In the genomic region with DNA sequence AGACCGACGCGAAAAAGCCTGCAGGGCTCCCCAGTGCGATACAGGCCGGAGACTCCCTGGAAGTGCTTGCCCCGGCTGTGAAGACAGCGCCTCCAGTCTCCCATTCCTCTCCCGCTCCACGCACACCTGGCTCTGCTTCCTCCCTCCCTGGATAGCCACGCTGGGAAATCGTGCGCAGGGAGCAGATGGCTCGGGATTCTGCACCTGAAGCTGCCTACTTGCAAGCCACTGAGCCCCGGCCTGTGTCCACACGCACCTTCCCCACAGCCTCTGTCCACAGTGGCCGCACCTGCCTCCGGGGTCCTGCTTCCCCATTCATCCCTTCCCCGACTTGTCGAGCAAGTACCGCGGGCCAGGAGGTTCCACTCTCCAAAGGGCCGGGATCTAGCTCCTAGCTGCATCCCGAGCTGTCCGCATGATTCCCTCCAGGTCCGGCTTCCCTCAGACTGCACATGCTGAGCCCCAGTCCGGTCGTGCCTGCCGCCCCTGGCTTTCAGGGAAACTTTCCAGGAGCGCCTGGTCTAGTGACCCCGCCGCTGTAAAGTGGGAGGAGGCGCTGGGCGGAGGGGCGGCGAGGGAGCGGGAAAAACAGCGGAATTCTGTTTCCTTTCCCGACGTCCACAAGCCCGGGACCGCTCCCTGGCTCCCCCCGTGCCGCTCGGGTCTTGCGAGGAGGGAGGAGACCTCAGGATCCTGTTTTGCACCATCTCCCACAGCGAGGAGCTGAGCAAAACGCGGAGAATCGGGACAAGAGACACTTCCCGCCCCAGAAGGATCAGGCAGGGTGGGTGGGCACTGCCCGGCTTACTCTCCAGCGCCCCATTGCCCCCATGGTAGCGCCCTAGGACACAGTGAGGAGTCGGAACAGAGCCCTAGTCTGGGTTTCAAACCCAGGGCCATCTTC, we compare ENCODE assay signal across 1 cellular context.
A peak's percentile ranks its signal among the peaks of the same experiment; 100 is the strongest.
TF ChIP-seq lines count a peak whose summit lies in the region.

No MANE protein-coding gene starts in this region.

TF ChIP-seq in HepG2, 621 proteins besides CTCF, POLR2A, EP300 and RAD21 (continued from another document and continues in another):
- TF ChIP-seq, protein P1, sequence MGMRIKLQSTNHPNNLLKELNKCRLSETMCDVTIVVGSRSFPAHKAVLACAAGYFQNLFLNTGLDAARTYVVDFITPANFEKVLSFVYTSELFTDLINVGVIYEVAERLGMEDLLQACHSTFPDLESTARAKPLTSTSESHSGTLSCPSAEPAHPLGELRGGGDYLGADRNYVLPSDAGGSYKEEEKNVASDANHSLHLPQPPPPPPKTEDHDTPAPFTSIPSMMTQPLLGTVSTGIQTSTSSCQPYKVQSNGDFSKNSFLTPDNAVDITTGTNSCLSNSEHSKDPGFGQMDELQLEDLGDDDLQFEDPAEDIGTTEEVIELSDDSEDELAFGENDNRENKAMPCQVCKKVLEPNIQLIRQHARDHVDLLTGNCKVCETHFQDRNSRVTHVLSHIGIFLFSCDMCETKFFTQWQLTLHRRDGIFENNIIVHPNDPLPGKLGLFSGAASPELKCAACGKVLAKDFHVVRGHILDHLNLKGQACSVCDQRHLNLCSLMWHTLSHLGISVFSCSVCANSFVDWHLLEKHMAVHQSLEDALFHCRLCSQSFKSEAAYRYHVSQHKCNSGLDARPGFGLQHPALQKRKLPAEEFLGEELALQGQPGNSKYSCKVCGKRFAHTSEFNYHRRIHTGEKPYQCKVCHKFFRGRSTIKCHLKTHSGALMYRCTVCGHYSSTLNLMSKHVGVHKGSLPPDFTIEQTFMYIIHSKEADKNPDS (CRISPR knock-in tag; IDR thresholded peaks at IDR 0.05) = peak; percentile 57; the same call in 1 of the 2 replicates
- TF ChIP-seq ZNF343 (CRISPR knock-in tag; IDR thresholded peaks at IDR 0.05) (no peak), ASH2L (IDR thresholded peaks at IDR 0.05; ENCODE audit: insufficient read length, low read depth, low read length) (peak; percentile 2), CC2D1A (CRISPR knock-in tag; IDR thresholded peaks at IDR 0.05) (no peak), U2AF2 (IDR thresholded peaks at IDR 0.05; ENCODE audit: low read depth, low read length) (no peak), RBM39 (IDR thresholded peaks at IDR 0.05; ENCODE audit: low read depth, low read length, poor library complexity, severe bottlenecking) (peak; percentile 10), AGO2 (optimal IDR thresholded peaks at IDR 0.05; ENCODE audit: low read depth, low read length) (peak; percentile 64), REPIN1 (CRISPR knock-in tag; IDR thresholded peaks at IDR 0.05; ENCODE audit: borderline replicate concordance, low read depth) (peak; percentile 58; the same call in 1 of the 2 replicates), MAF1 (CRISPR knock-in tag; IDR thresholded peaks at IDR 0.05; ENCODE audit: borderline replicate concordance) (no peak), ZNF562 (CRISPR knock-in tag; IDR thresholded peaks at IDR 0.05; ENCODE audit: borderline replicate concordance) (no peak; the same call in 1 of the 2 replicates), ZNF564 (CRISPR knock-in tag; IDR thresholded peaks at IDR 0.05) (0 out of 2 replicates have a peak, but pooled peaks have one; percentile 18), ZNF329 (CRISPR knock-in tag; IDR thresholded peaks at IDR 0.05; ENCODE audit: low read depth) (0 out of 2 replicates have a peak, but pooled peaks have one; percentile 28), ZNF20 (CRISPR knock-in tag; IDR thresholded peaks at IDR 0.05) (0 out of 2 replicates have a peak, but pooled peaks have one; percentile 46), DR1 (CRISPR knock-in tag; IDR thresholded peaks at IDR 0.05) (0 out of 2 replicates have a peak, but pooled peaks have one; percentile 13), ZNF224 (CRISPR knock-in tag; IDR thresholded peaks at IDR 0.05) (0 out of 2 replicates have a peak, but pooled peaks have one; percentile 65), SRSF9 (IDR thresholded peaks at IDR 0.05; ENCODE audit: borderline replicate concordance, insufficient read depth, low read depth, low read length, poor library complexity, severe bottlenecking) (no peak), JUND (CRISPR knock-in tag; IDR thresholded peaks at IDR 0.05) (no peak), ZNF616 (CRISPR knock-in tag; IDR thresholded peaks at IDR 0.05; ENCODE audit: low read depth) (0 out of 2 replicates have a peak, but pooled peaks have one; percentile 25), ZNF891 (CRISPR knock-in tag; IDR thresholded peaks at IDR 0.05) (peak; percentile 75; the same call in 1 of the 2 replicates), ZNF34 (CRISPR knock-in tag; IDR thresholded peaks at IDR 0.05; ENCODE audit: borderline replicate concordance) (0 out of 2 replicates have a peak, but pooled peaks have one; percentile 6), ZNF768 (CRISPR knock-in tag; IDR thresholded peaks at IDR 0.05) (peak; percentile 25; the same call in 1 of the 2 replicates), BRD4 (CRISPR knock-in tag; IDR thresholded peaks at IDR 0.05) (peak; percentile 19; the same call in 1 of the 2 replicates), ZNF501 (CRISPR knock-in tag; IDR thresholded peaks at IDR 0.05) (peak; percentile 62), ZNF652 (CRISPR knock-in tag; IDR thresholded peaks at IDR 0.05; ENCODE audit: borderline replicate concordance, low read depth) (no peak)
- TF ChIP-seq, protein P2, sequence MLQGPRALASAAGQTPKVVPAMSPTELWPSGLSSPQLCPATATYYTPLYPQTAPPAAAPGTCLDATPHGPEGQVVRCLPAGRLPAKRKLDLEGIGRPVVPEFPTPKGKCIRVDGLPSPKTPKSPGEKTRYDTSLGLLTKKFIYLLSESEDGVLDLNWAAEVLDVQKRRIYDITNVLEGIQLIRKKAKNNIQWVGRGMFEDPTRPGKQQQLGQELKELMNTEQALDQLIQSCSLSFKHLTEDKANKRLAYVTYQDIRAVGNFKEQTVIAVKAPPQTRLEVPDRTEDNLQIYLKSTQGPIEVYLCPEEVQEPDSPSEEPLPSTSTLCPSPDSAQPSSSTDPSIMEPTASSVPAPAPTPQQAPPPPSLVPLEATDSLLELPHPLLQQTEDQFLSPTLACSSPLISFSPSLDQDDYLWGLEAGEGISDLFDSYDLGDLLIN (CRISPR knock-in tag; IDR thresholded peaks at IDR 0.05; ENCODE audit: borderline replicate concordance) = no peak
- TF ChIP-seq, protein P3, sequence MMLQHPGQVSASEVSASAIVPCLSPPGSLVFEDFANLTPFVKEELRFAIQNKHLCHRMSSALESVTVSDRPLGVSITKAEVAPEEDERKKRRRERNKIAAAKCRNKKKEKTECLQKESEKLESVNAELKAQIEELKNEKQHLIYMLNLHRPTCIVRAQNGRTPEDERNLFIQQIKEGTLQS (CRISPR knock-in tag; IDR thresholded peaks at IDR 0.05) = 0 out of 2 replicates have a peak, but pooled peaks have one; percentile 9
- TF ChIP-seq, protein P4, sequence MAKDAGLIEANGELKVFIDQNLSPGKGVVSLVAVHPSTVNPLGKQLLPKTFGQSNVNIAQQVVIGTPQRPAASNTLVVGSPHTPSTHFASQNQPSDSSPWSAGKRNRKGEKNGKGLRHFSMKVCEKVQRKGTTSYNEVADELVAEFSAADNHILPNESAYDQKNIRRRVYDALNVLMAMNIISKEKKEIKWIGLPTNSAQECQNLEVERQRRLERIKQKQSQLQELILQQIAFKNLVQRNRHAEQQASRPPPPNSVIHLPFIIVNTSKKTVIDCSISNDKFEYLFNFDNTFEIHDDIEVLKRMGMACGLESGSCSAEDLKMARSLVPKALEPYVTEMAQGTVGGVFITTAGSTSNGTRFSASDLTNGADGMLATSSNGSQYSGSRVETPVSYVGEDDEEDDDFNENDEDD (CRISPR knock-in tag; IDR thresholded peaks at IDR 0.05; ENCODE audit: borderline replicate concordance) = peak; percentile 27; the same call in 1 of the 2 replicates
- TF ChIP-seq, protein P5, sequence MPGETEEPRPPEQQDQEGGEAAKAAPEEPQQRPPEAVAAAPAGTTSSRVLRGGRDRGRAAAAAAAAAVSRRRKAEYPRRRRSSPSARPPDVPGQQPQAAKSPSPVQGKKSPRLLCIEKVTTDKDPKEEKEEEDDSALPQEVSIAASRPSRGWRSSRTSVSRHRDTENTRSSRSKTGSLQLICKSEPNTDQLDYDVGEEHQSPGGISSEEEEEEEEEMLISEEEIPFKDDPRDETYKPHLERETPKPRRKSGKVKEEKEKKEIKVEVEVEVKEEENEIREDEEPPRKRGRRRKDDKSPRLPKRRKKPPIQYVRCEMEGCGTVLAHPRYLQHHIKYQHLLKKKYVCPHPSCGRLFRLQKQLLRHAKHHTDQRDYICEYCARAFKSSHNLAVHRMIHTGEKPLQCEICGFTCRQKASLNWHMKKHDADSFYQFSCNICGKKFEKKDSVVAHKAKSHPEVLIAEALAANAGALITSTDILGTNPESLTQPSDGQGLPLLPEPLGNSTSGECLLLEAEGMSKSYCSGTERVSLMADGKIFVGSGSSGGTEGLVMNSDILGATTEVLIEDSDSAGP (CRISPR knock-in tag; IDR thresholded peaks at IDR 0.05; ENCODE audit: borderline replicate concordance) = peak; percentile 63; the same call in 1 of the 2 replicates
- TF ChIP-seq, protein P6, sequence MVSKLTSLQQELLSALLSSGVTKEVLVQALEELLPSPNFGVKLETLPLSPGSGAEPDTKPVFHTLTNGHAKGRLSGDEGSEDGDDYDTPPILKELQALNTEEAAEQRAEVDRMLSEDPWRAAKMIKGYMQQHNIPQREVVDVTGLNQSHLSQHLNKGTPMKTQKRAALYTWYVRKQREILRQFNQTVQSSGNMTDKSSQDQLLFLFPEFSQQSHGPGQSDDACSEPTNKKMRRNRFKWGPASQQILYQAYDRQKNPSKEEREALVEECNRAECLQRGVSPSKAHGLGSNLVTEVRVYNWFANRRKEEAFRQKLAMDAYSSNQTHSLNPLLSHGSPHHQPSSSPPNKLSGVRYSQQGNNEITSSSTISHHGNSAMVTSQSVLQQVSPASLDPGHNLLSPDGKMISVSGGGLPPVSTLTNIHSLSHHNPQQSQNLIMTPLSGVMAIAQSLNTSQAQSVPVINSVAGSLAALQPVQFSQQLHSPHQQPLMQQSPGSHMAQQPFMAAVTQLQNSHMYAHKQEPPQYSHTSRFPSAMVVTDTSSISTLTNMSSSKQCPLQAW (CRISPR knock-in tag; IDR thresholded peaks at IDR 0.05) = 0 out of 2 replicates have a peak, but pooled peaks have one; percentile 37
- TF ChIP-seq, protein P7, sequence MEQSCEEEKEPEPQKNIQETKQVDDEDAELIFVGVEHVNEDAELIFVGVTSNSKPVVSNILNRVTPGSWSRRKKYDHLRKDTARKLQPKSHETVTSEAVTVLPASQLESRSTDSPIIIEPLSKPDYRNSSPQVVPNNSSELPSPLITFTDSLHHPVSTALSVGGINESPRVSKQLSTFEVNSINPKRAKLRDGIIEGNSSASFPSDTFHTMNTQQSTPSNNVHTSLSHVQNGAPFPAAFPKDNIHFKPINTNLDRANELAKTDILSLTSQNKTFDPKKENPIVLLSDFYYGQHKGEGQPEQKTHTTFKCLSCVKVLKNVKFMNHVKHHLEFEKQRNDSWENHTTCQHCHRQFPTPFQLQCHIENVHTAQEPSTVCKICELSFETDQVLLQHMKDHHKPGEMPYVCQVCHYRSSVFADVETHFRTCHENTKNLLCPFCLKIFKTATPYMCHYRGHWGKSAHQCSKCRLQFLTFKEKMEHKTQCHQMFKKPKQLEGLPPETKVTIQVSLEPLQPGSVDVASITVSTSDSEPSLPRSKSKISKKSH (CRISPR knock-in tag; IDR thresholded peaks at IDR 0.05; ENCODE audit: borderline replicate concordance) = peak; percentile 69; the same call in 1 of the 2 replicates
- TF ChIP-seq, protein P8, sequence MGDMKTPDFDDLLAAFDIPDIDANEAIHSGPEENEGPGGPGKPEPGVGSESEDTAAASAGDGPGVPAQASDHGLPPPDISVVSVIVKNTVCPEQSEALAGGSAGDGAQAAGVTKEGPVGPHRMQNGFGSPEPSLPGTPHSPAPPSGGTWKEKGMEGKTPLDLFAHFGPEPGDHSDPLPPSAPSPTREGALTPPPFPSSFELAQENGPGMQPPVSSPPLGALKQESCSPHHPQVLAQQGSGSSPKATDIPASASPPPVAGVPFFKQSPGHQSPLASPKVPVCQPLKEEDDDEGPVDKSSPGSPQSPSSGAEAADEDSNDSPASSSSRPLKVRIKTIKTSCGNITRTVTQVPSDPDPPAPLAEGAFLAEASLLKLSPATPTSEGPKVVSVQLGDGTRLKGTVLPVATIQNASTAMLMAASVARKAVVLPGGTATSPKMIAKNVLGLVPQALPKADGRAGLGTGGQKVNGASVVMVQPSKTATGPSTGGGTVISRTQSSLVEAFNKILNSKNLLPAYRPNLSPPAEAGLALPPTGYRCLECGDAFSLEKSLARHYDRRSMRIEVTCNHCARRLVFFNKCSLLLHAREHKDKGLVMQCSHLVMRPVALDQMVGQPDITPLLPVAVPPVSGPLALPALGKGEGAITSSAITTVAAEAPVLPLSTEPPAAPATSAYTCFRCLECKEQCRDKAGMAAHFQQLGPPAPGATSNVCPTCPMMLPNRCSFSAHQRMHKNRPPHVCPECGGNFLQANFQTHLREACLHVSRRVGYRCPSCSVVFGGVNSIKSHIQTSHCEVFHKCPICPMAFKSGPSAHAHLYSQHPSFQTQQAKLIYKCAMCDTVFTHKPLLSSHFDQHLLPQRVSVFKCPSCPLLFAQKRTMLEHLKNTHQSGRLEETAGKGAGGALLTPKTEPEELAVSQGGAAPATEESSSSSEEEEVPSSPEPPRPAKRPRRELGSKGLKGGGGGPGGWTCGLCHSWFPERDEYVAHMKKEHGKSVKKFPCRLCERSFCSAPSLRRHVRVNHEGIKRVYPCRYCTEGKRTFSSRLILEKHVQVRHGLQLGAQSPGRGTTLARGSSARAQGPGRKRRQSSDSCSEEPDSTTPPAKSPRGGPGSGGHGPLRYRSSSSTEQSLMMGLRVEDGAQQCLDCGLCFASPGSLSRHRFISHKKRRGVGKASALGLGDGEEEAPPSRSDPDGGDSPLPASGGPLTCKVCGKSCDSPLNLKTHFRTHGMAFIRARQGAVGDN (CRISPR knock-in tag; IDR thresholded peaks at IDR 0.05) = peak; percentile 72
- TF ChIP-seq, protein P9, sequence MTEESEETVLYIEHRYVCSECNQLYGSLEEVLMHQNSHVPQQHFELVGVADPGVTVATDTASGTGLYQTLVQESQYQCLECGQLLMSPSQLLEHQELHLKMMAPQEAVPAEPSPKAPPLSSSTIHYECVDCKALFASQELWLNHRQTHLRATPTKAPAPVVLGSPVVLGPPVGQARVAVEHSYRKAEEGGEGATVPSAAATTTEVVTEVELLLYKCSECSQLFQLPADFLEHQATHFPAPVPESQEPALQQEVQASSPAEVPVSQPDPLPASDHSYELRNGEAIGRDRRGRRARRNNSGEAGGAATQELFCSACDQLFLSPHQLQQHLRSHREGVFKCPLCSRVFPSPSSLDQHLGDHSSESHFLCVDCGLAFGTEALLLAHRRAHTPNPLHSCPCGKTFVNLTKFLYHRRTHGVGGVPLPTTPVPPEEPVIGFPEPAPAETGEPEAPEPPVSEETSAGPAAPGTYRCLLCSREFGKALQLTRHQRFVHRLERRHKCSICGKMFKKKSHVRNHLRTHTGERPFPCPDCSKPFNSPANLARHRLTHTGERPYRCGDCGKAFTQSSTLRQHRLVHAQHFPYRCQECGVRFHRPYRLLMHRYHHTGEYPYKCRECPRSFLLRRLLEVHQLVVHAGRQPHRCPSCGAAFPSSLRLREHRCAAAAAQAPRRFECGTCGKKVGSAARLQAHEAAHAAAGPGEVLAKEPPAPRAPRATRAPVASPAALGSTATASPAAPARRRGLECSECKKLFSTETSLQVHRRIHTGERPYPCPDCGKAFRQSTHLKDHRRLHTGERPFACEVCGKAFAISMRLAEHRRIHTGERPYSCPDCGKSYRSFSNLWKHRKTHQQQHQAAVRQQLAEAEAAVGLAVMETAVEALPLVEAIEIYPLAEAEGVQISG (CRISPR knock-in tag; IDR thresholded peaks at IDR 0.05) = 0 out of 2 replicates have a peak, but pooled peaks have one; percentile 33
